ENCODE assay signal across 1 cellular context in the genomic region with DNA sequence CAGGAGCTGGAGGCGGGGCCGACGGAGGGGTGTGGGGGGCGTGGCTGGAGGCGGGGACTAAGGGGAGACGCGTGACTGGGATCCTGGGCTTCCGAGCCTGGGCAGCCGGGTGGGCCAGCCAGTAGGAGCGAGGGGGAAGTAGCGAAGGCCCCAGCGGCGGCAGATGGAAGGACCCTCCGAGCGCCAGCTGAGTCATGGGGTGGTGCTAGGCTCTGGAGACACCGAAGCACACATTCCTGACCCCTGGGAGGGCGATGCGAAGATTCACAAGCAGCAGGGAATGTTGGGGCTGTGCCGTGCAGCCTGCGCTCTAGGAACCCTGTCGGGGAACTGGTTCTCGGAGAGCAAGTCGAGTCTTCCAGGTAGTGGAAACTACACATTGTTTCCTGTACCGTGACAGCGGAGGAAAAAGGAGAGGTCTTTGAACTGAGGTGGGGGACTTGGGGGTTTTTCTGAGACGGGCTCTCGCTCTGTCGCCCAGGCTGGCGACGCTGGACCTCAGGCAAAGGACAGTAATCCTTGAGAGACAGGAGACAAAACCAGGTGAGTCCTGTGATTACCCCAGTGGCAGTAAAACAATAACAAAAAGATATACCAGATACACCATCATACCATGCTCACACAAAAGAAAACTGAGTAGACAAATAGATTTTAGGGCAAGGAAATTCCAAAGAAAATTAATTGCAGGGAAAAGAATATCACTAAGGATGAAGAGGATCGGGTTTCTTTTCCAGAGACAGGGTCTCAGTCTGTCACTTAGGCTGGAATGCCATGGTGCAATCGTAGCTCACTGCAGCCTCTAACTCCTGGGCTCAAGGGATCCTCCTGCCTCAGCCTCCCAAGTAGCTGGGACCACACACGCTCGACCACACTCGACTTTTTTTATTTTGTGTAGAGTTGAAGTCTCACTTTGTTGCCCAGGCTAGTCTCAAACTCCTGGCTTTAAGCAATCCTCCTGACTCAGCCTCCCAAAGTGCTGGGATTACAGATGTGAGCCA.
TF ChIP-seq lines count a peak whose summit lies in the region.

No MANE protein-coding gene starts in this region.

TF ChIP-seq in IMR-90, 13 proteins besides CTCF, POLR2A, EP300 and RAD21:
- TF ChIP-seq NFE2L2 (IDR thresholded peaks at IDR 0.05; ENCODE audit: low read depth, low read length) (peak; percentile 75; the same call in 1 of the 2 replicates), MXI1 (IDR thresholded peaks at IDR 0.05; ENCODE audit: borderline replicate concordance, low read depth, low read length) (peak; percentile 6; the same call in 1 of the 2 replicates), FOS (IDR thresholded peaks at IDR 0.05; ENCODE audit: low read depth, low read length) (peak; percentile 61), BHLHE40 (IDR thresholded peaks at IDR 0.05; ENCODE audit: low read depth, low read length) (no peak)
